Comparison of ENCODE assay signal across 25 cellular contexts in genomic region chr3:72702997-72703396, GRCh38.
"Had no signal": no experiment of that assay in that cellular context is flagged by ENCODE, and none has a peak within 500 bp of the region (broad histone marks: within the 10 kb centered on the region; RNA-seq: fewer than 3 reads in every experiment).

No MANE protein-coding gene starts in this region.

- H3K27ac ChIP-seq: colonic mucosa, epithelial cell of prostate, gastroesophageal sphincter, heart right ventricle, lower lobe of right lung, prostate gland, right atrium auricular region, skin epidermis, thoracic aorta, tibial nerve, upper lobe of left lung had no signal

- H3K9me3 ChIP-seq: colonic mucosa, gastroesophageal sphincter, lower lobe of right lung, prostate gland, right atrium auricular region, thoracic aorta, upper lobe of left lung had no signal

- H3K4me1 ChIP-seq: colonic mucosa, gastroesophageal sphincter, lower lobe of right lung, prostate gland, tibial nerve had no signal

- H3K36me3 ChIP-seq: colonic mucosa, gastroesophageal sphincter, heart right ventricle, lower lobe of right lung, prostate gland, right atrium auricular region, thoracic aorta, tibial nerve, upper lobe of left lung had no signal

- DNase-seq: colonic mucosa; effector CD8-positive, alpha-beta T cell; endodermal cell; foreskin fibroblast; hypothalamus; immature natural killer cell; islet precursor cell; kidney glomerular epithelial cell; left colon; lower lobe of right lung; natural killer cell; stimulated activated CD4-positive, alpha-beta T cell treated with anti-CD3 and anti-CD28 coated beads, Interleukin-15, amount 100 ng/mL, for 24 hours; stimulated activated CD4-positive, alpha-beta T cell treated with anti-CD3 and anti-CD28 coated beads, Interleukin-2, amount 100 ng/mL, for 48 hours; stimulated activated naive B cell treated with anti-CD40 and anti-IgM and Interleukin-4, amounts not matched to agents 10 μg/mL and 1 μg/mL and 100 μg/mL, for 72 hours; upper lobe of left lung had no signal

- ATAC-seq: esophagus mucosa; gastroesophageal sphincter; left colon; lower lobe of right lung; natural killer cell; stimulated activated naive B cell treated with anti-CD40 and anti-IgM and Interleukin-4, amounts not matched to agents 10 μg/mL and 1 μg/mL and 100 μg/mL, for 72 hours had no signal

- FAIRE-seq: urothelium cell line had no signal

- H3K4me3 ChIP-seq: colonic mucosa, gastroesophageal sphincter, heart right ventricle, lower lobe of right lung, prostate gland, right atrium auricular region, skin epidermis, thoracic aorta, tibial nerve, upper lobe of left lung had no signal

- H3K27me3 ChIP-seq: colonic mucosa, heart right ventricle, right atrium auricular region, tibial nerve, upper lobe of left lung had no signal
